Comparison of ENCODE assay signal across 23 cellular contexts in the genomic region with DNA sequence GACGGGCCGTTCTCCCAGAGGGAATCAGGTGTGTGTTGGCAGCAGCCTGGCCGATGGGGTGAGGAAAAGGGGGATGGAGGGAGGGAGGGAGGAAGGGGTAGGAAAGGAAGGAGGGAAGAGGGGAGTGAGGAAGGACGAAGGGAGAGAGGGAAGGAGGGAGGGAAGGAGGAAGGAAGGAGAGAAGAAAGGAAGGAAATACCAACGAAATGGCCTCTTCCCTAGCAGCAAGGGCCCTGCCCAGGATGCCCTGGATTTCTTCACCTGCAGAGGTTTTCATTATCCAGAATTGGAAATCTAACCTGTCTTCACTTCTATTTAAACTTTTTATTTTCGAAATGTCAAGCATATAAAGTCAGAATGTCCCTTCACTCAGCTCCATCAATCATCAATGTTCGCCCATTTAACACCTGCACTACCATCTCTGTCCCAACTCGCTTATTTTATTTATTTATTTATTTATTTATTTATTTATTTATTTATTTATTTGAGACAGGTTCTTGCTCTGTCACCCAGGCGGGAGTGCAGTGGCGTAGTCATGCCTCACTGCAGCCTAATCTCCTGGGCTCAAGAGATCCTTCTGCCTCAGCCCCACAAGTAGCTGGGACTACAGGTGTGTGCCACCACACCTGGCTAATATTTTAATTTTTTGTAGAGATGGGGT.
"Had no signal": no experiment of that assay in that cellular context is flagged by ENCODE, and none has a peak within 500 bp of the region (broad histone marks: within the 10 kb centered on the region; RNA-seq: fewer than 3 reads in every experiment).

No MANE protein-coding gene starts in this region.

- H3K36me3 ChIP-seq: MG63, SJSA1 had no signal

- DNase-seq: Karpas-422, KG1, MG63, NCI-H1092, NCI-H1105 treated with DMSO at 0.1 percent for 48 hours, NCI-H1417 treated with DMSO at 0.1 percent for 48 hours, NCI-H146, NCI-H1694 treated with DMSO at 0.1 percent for 48 hours, NCI-H1930, NCI-H2081, NCI-H2107, NCI-H2227 treated with DMSO at 0.1 percent for 48 hours, NCI-H524, NCI-H526 treated with DMSO at 0.1 percent for 48 hours, NCI-H748 treated with DMSO at 0.1 percent for 48 hours, Right ventricle myocardium superior, RPMI8226, SIG-M5 had no signal

- H3K9me3 ChIP-seq: MG63, SJSA1 had no signal

- H3K4me1 ChIP-seq: SJSA1 had no signal

- FAIRE-seq: HTR-8/SVneo, RCC 7860 had no signal

- H3K27me3 ChIP-seq: MG63, SJSA1 had no signal

- H3K4me3 ChIP-seq: MG63, SJSA1, SK-N-MC had no signal

- H3K27ac ChIP-seq: HL-60, SJSA1, SK-N-MC had no signal
